Comparison of ENCODE assay signal across 23 cellular contexts in the genomic region with DNA sequence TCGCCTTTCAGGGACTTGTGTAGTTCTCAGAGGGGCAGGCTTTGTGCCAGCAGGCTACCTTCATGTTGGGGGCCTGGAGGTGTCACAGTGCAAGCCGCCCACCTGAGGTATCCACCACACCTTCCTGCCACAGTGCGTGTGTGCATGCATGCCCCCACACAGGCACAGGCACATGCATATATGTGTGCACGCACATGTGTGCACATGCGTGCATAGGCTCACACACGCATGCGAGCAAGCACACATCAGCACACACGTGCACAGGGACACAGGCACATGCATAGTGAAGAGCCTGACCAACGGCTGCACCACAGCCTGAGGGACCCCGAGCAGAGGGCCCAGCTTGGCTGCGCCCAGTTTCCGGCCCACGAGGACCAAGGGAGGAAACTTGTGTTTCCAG. TPM values are rescaled to one million over a fixed set of nuclear protein-coding genes. Genes with fewer than 3 reads are reported as not detected.
A peak's percentile ranks its signal among the peaks of the same experiment; 100 is the strongest.
DNase-seq lines count a peak whose midpoint lies in the region; ATAC-seq, FAIRE-seq and TF ChIP-seq lines count a peak whose summit lies in the region.
"Had no signal": no experiment of that assay in that cellular context is flagged by ENCODE, and none has a peak within 500 bp of the region (broad histone marks: within the 10 kb centered on the region; RNA-seq: fewer than 3 reads in every experiment).

No MANE protein-coding gene starts in this region.

- no TSS peak for BruUV-seq in HepG2 (replicated peaks; lab: Mats Ljungman, UMichigan)

- no peaks in the 10 kb centered on the region for H3K79me1 ChIP-seq in trophoblast cell (ENCODE audit: low read length)

- DNase-seq in Right ventricle myocardium inferior (ENCODE audit: missing footprints), result peak; percentile 28
- no peak for DNase-seq in heart right ventricle
- DNase-seq in chondrocyte (ENCODE audit: low spot score), result peak; percentile 76
- DNase-seq in HepG2 (ENCODE audit: low spot score), result no peak
- no peak for DNase-seq in trophoblast cell
- DNase-seq in KG1 (lab: John Stamatoyannopoulos, UW), result no peak
- DNase-seq: AML-193; Caco-2; CD4-positive, alpha-beta T cell; GM23248; HCEC 1CT; IMR-90 had no signal

- TF ChIP-seq EP300 in HepG2 (IDR thresholded peaks at IDR 0.05; ENCODE audit: low read depth in 2 of 2, low read length in 2 of 2), result no peak
- no peak for TF ChIP-seq EP300 in HepG2 (CRISPR knock-in tag; IDR thresholded peaks at IDR 0.05; ENCODE audit: borderline replicate concordance)

- no peaks in the 10 kb centered on the region for H3K9me3 Mint-ChIP-seq in chondrocyte (ENCODE audit: low read depth)
- H3K9me3 Mint-ChIP-seq: CD4-positive, alpha-beta T cell had no signal

- TF ChIP-seq POLR2A in HepG2 (IDR thresholded peaks at IDR 0.05; ENCODE audit: insufficient read depth in 1 of 2, low read depth in 2 of 2, low read length in 2 of 2), result no peak

- H2AK5ac ChIP-seq in trophoblast cell (ENCODE audit: low read length), result no peak overlapping the region

- ATAC-seq in Right ventricle myocardium inferior (no peak), heart right ventricle (no peak), HepG2 (no peak), HG03432 (IDR thresholded peaks at IDR 0.05; ENCODE audit: unreplicated experiment) (no peak)
- ATAC-seq: K562 had no signal

- no peak overlapping the region for H2AFZ ChIP-seq in HepG2 (ENCODE audit: low read length)
- no peak overlapping the region for H2AFZ ChIP-seq in trophoblast cell (ENCODE audit: insufficient read depth, low read length, poor library complexity)
- H2AFZ ChIP-seq: GM23248 had no signal

- intact Hi-C loops in Right ventricle myocardium inferior (cut with DNase I), result no loop called here
- intact Hi-C loops in heart right ventricle (cut with DNase I), result no loop called here
- intact Hi-C loops in HepG2 (cut with micrococcal nuclease; ENCODE audit: unreplicated experiment), result no loop called here

- no peak for TF ChIP-seq RAD21 in HepG2 (CRISPR knock-in tag; IDR thresholded peaks at IDR 0.05)

- no peaks in the 10 kb centered on the region for H3K79me2 ChIP-seq in HepG2 (ENCODE audit: insufficient read depth, low read length)
- H3K79me2 ChIP-seq in trophoblast cell (ENCODE audit: control insufficient read depth, insufficient read depth, low read length, poor library complexity), result no peaks in the 10 kb centered on the region

- no peaks in the 10 kb centered on the region for H3K36me3 Mint-ChIP-seq in chondrocyte (ENCODE audit: low read depth)

- H3K4me2 ChIP-seq in HepG2 (ENCODE audit: low read depth, low read length), result no peak overlapping the region
- no peak overlapping the region for H3K4me2 ChIP-seq in trophoblast cell (ENCODE audit: low read length)
- H3K4me2 ChIP-seq: A549 had no signal

- H4K20me1 ChIP-seq in HepG2 (ENCODE audit: insufficient read depth, low read length), result no peaks in the 10 kb centered on the region

- CTCF ChIA-PET in HepG2 (lab: Yijun Ruan, JAX; ENCODE audit: low intra/inter-chr PET ratio, low total read pairs), result no interaction called here

- no peak overlapping the region for H3K9ac ChIP-seq in HepG2 (ENCODE audit: insufficient read depth, low read depth, low read length)
- no peak overlapping the region for H3K9ac ChIP-seq in trophoblast cell (ENCODE audit: low read length)
- H3K9ac ChIP-seq: GM23248 had no signal

- H3K36me3 ChIP-seq in heart right ventricle, result no peaks in the 10 kb centered on the region
- no peaks in the 10 kb centered on the region for H3K36me3 ChIP-seq in HepG2 (replicated peaks in 1 of 2; ENCODE audit: control insufficient read depth in 1 of 2, insufficient read depth in 2 of 2, low read length in 2 of 2)
- no peaks in the 10 kb centered on the region for H3K36me3 ChIP-seq in trophoblast cell (ENCODE audit: control insufficient read depth in 1 of 2, insufficient read depth in 2 of 2, low read length in 2 of 2)

- H4K91ac ChIP-seq in trophoblast cell (ENCODE audit: low read depth, low read length), result no peak overlapping the region

- H3K14ac ChIP-seq in trophoblast cell (ENCODE audit: low read length), result no peak overlapping the region

- H3K23ac ChIP-seq in trophoblast cell (ENCODE audit: low read length), result peak overlapping the region; percentile 14

- no peak overlapping the region for H3K4me3 Mint-ChIP-seq in chondrocyte (ENCODE audit: unreplicated experiment)
- H3K4me3 Mint-ChIP-seq: CD4-positive, alpha-beta T cell had no signal

- H3K4me3 ChIP-seq in heart right ventricle, result no peak overlapping the region
- H3K4me3 ChIP-seq in HepG2 (replicated peaks in 1 of 3; ENCODE audit: insufficient read depth in 1 of 3, low read depth in 2 of 3, low read length in 3 of 3), result no peak overlapping the region
- peak overlapping the region; percentile 47 for H3K4me3 ChIP-seq in trophoblast cell (ENCODE audit: low read depth, low read length)
- H3K4me3 ChIP-seq: A549, GM23248, K562 had no signal

- in situ Hi-C loops in HepG2 (cut with HindIII; ENCODE audit: extremely low pct_ligation_motif_present, low pct_unique_long_range_greater_than_20kb), result no loop called here

- H3K27me3 ChIP-seq in heart right ventricle (peaks cover 0 to 33% (median 23%) of the 10 kb centered on the region in 7 donors), HepG2 (ENCODE audit: control insufficient read depth in 1 of 2, insufficient read depth in 2 of 2, low read length in 2 of 2) (peaks cover 0 to 28% of the 10 kb centered on the region in 2 experiments; a peak in 4 of 5 replicates), trophoblast cell (ENCODE audit: insufficient read depth, low read length) (peaks cover 12% of the 10 kb centered on the region)

- FAIRE-seq in HepG2 (lab: Jason Lieb, UNC), result no peak
- FAIRE-seq: A549, D721Med, G401.6, GM12891, H54, K562 had no signal

- no peak overlapping the region for H2BK5ac ChIP-seq in trophoblast cell (ENCODE audit: low read depth, low read length, poor library complexity)

- H4K8ac ChIP-seq in trophoblast cell (ENCODE audit: low read depth, low read length), result no peak overlapping the region

- no peak overlapping the region for H3K4ac ChIP-seq in trophoblast cell (ENCODE audit: low read depth, low read length)

- no peak overlapping the region for H2BK12ac ChIP-seq in trophoblast cell (ENCODE audit: low read length)

- H3K4me1 Mint-ChIP-seq in chondrocyte (ENCODE audit: low read depth), result no peaks in the 10 kb centered on the region

- H3K9me3 ChIP-seq in heart right ventricle (no peaks in the 10 kb centered on the region), HepG2 (ENCODE audit: low read length) (no peaks in the 10 kb centered on the region), trophoblast cell (ENCODE audit: insufficient read depth, low read depth, low read length) (peaks cover 2% of the 10 kb centered on the region)
- H3K9me3 ChIP-seq: A549 had no signal

- H3K18ac ChIP-seq in trophoblast cell (ENCODE audit: low read length), result no peak overlapping the region

- no peak overlapping the region for H3K27ac Mint-ChIP-seq in chondrocyte (ENCODE audit: unreplicated experiment)
- H3K27ac Mint-ChIP-seq: CD4-positive, alpha-beta T cell had no signal

- POLR2A ChIA-PET in HepG2 (lab: Yijun Ruan, JAX), result no interaction called here

- H4K12ac ChIP-seq in trophoblast cell (ENCODE audit: low read depth, low read length), result no peak overlapping the region

- H3K27ac ChIP-seq in heart right ventricle (no peak overlapping the region), HepG2 (ENCODE audit: extremely low read length, insufficient read depth, low read length) (no peak overlapping the region), trophoblast cell (ENCODE audit: low read depth, low read length) (no peak overlapping the region)
- H3K27ac ChIP-seq: 22Rv1, A549, C4-2B, GM23248 had no signal

- H2BK120ac ChIP-seq in trophoblast cell (ENCODE audit: insufficient read depth, low read length, poor library complexity), result no peak overlapping the region

- H3K4me1 ChIP-seq in heart right ventricle, result peaks cover 0 to 4% (median 0%) of the 10 kb centered on the region in 9 donors
- H3K4me1 ChIP-seq in HepG2 (ENCODE audit: insufficient read depth, low read length), result no peaks in the 10 kb centered on the region
- peaks cover 6% of the 10 kb centered on the region in 2 experiments for H3K4me1 ChIP-seq in trophoblast cell (ENCODE audit: control insufficient read depth in 1 of 2, insufficient read depth in 2 of 2, low read length in 2 of 2)
- H3K4me1 ChIP-seq: Caco-2 had no signal

- 86 to 88% methylated on average over 13 of the region's 13 CpGs for WGBS in heart right ventricle, 2 donors
- WGBS in HepG2 (ENCODE audit: low lambda C conversion rate), result 25% methylated on average over 4 of the region's 13 CpGs
- WGBS in trophoblast cell (ENCODE audit: extremely low coverage, insufficient coverage, insufficient read length), result no CpG with 5 or more reads among the region's 13 CpGs

- H3K27me3 Mint-ChIP-seq in chondrocyte (ENCODE audit: low read depth), result peaks cover 42% of the 10 kb centered on the region

- no peak for TF ChIP-seq CTCF in heart right ventricle (IDR thresholded peaks at IDR 0.05)
- no peak for TF ChIP-seq CTCF in chondrocyte (IDR thresholded peaks at IDR 0.05)
- no peak for TF ChIP-seq CTCF in HepG2 (CRISPR knock-in tag; IDR thresholded peaks at IDR 0.05)

RNA-seq across cellular contexts. Expression of a gene that starts 36.1 kb away (rescaled TPM):
- 17.6 TPM for total RNA-seq in Right ventricle myocardium inferior
- 10 to 100 TPM in 8 of 10 donors, 1 to 10 TPM in 2; 9.7 to 19.1 (median 11.7) TPM for total RNA-seq in heart right ventricle
- 10 to 100 TPM in 1 of 2 donors, 1 to 10 TPM in 1; 6.1 to 10.2 TPM for polyA plus RNA-seq in heart right ventricle
- not detected in 3 replicates for total RNA-seq in chondrocyte
- not detected in 2 replicates for total RNA-seq in HepG2 (2016; rRNA removed; fragmentation: Illumina TruSeq; extraction: Trizol)
- total RNA-seq in HepG2 (2016; cell fraction: cytosol; rRNA removed; fragmentation: Illumina TruSeq; extraction: Trizol; ENCODE audit: low read depth), result not detected in 2 replicates
- total RNA-seq in HepG2 (2016; cell fraction: insoluble cytoplasmic fraction; rRNA removed; fragmentation: Illumina TruSeq; extraction: Trizol), result not detected in 2 replicates
- total RNA-seq in HepG2 (2016; cell fraction: membrane; rRNA removed; fragmentation: Illumina TruSeq; extraction: Trizol), result not detected in 2 replicates
- total RNA-seq in HepG2 (2016; cell fraction: nucleus; rRNA removed; fragmentation: Illumina TruSeq; extraction: Trizol), result not detected in 2 replicates
- not detected in 2 replicates for polyA plus RNA-seq in HepG2 (2011; rRNA removed)
- not detected in 2 replicates for polyA plus RNA-seq in HepG2 (2011; cell fraction: cytosol; rRNA removed)
- polyA plus RNA-seq in HepG2 (2011; cell fraction: nucleus; rRNA removed), result not detected in 2 replicates
- polyA plus RNA-seq in HepG2 (2012), result not detected in 2 replicates
- not detected in 2 replicates for polyA plus RNA-seq in HepG2 (2016; cell fraction: cytosol; fragmentation: Illumina TruSeq; extraction: Trizol; ENCODE audit: low read depth)
- not detected in 2 replicates for polyA plus RNA-seq in HepG2 (2016; cell fraction: insoluble cytoplasmic fraction; fragmentation: Illumina TruSeq; extraction: Trizol; ENCODE audit: low read depth)
- not detected in 2 replicates for polyA plus RNA-seq in HepG2 (2016; cell fraction: membrane; fragmentation: Illumina TruSeq; extraction: Trizol; ENCODE audit: low read depth)
- not detected in 2 replicates for polyA plus RNA-seq in HepG2 (2016; cell fraction: nucleus; fragmentation: Illumina TruSeq; extraction: Trizol; ENCODE audit: insufficient read depth, low read depth)
- polyA minus RNA-seq in HepG2 (2011; rRNA and poly(A)+ RNA removed; ENCODE audit: low replicate concordance), result 0.09 TPM in 1 of 2 replicates, not detected in the other
- not detected in 2 replicates for polyA minus RNA-seq in HepG2 (2011; cell fraction: cytosol; rRNA and poly(A)+ RNA removed)
- polyA minus RNA-seq in HepG2 (2011; cell fraction: nucleus; rRNA and poly(A)+ RNA removed), result not detected in 2 replicates
- 25.8 and 26.3 TPM in 2 replicates for polyA plus RNA-seq in trophoblast cell (2013)
- total RNA-seq: Caco-2; CD4-positive, alpha-beta T cell; GM23248; HT-29; IMR-90; K562 had no signal
- polyA plus RNA-seq: BJ, GM23248, IMR-90, K562 had no signal

RNA-seq across cellular contexts. Expression of a gene that starts 45.4 kb away (rescaled TPM):
- total RNA-seq in Right ventricle myocardium inferior (134 TPM), heart right ventricle (100 to 1,000 TPM in 3 of 10 donors, 10 to 100 TPM in 7; 60.2 to 137 (median 84.3) TPM), chondrocyte (23.7 to 31.3 TPM (median 25.7 TPM) in 3 replicates), HepG2 (2016; rRNA removed; fragmentation: Illumina TruSeq; extraction: Trizol) (50.4 and 63.7 TPM in 2 replicates)
- polyA plus RNA-seq in heart right ventricle (100 to 1,000 TPM; 187 to 198 TPM), HepG2 (2011; rRNA removed) (22.2 and 23.7 TPM in 2 replicates)
- total RNA-seq in HepG2 (2016; cell fraction: cytosol; rRNA removed; fragmentation: Illumina TruSeq; extraction: Trizol; ENCODE audit: low read depth), result 15.2 and 15.4 TPM in 2 replicates
- total RNA-seq in HepG2 (2016; cell fraction: insoluble cytoplasmic fraction; rRNA removed; fragmentation: Illumina TruSeq; extraction: Trizol), result 53.0 and 63.5 TPM in 2 replicates
- total RNA-seq in HepG2 (2016; cell fraction: membrane; rRNA removed; fragmentation: Illumina TruSeq; extraction: Trizol), result 25.8 and 27.4 TPM in 2 replicates
- total RNA-seq in HepG2 (2016; cell fraction: nucleus; rRNA removed; fragmentation: Illumina TruSeq; extraction: Trizol), result 17.5 and 20.2 TPM in 2 replicates
- polyA plus RNA-seq in HepG2 (2011; cell fraction: cytosol; rRNA removed), result 72.6 and 97.8 TPM in 2 replicates
- polyA plus RNA-seq in HepG2 (2011; cell fraction: nucleus; rRNA removed), result 21.7 and 33.4 TPM in 2 replicates
- polyA plus RNA-seq in HepG2 (2012), result 46.4 and 50.3 TPM in 2 replicates
- 27.6 and 35.6 TPM in 2 replicates for polyA plus RNA-seq in HepG2 (2016; cell fraction: cytosol; fragmentation: Illumina TruSeq; extraction: Trizol; ENCODE audit: low read depth)
- 110 and 131 TPM in 2 replicates for polyA plus RNA-seq in HepG2 (2016; cell fraction: insoluble cytoplasmic fraction; fragmentation: Illumina TruSeq; extraction: Trizol; ENCODE audit: low read depth)
- polyA plus RNA-seq in HepG2 (2016; cell fraction: membrane; fragmentation: Illumina TruSeq; extraction: Trizol; ENCODE audit: low read depth), result 36.7 and 40.8 TPM in 2 replicates
- polyA plus RNA-seq in HepG2 (2016; cell fraction: nucleus; fragmentation: Illumina TruSeq; extraction: Trizol; ENCODE audit: insufficient read depth, low read depth), result 54.4 and 56.6 TPM in 2 replicates
- polyA minus RNA-seq in HepG2 (2011; rRNA and poly(A)+ RNA removed; ENCODE audit: low replicate concordance), result 9.7 and 41.7 TPM in 2 replicates
- polyA minus RNA-seq in HepG2 (2011; cell fraction: cytosol; rRNA and poly(A)+ RNA removed), result 11.4 and 22.6 TPM in 2 replicates
- 8.5 and 11.5 TPM in 2 replicates for polyA minus RNA-seq in HepG2 (2011; cell fraction: nucleus; rRNA and poly(A)+ RNA removed)
- 83.0 and 83.7 TPM in 2 replicates for polyA plus RNA-seq in trophoblast cell (2013)

RNA-seq across cellular contexts. Expression of a gene that starts 46.9 kb away (rescaled TPM):
- 62.3 TPM for total RNA-seq in Right ventricle myocardium inferior
- total RNA-seq in heart right ventricle, result 10 to 100 TPM; 43.4 to 76.9 (median 49.8) TPM
- 100 to 1,000 TPM in 1 of 2 donors, 10 to 100 TPM in 1; 45.5 to 126 TPM for polyA plus RNA-seq in heart right ventricle
- total RNA-seq in chondrocyte, result 37.4 to 50.8 TPM (median 48.3 TPM) in 3 replicates
- total RNA-seq in HepG2 (2016; rRNA removed; fragmentation: Illumina TruSeq; extraction: Trizol), result 113 and 135 TPM in 2 replicates
- total RNA-seq in HepG2 (2016; cell fraction: cytosol; rRNA removed; fragmentation: Illumina TruSeq; extraction: Trizol; ENCODE audit: low read depth), result 108 and 113 TPM in 2 replicates
- total RNA-seq in HepG2 (2016; cell fraction: insoluble cytoplasmic fraction; rRNA removed; fragmentation: Illumina TruSeq; extraction: Trizol), result 108 and 154 TPM in 2 replicates
- total RNA-seq in HepG2 (2016; cell fraction: membrane; rRNA removed; fragmentation: Illumina TruSeq; extraction: Trizol), result 76.0 and 81.1 TPM in 2 replicates
- total RNA-seq in HepG2 (2016; cell fraction: nucleus; rRNA removed; fragmentation: Illumina TruSeq; extraction: Trizol), result 37.1 and 47.0 TPM in 2 replicates
- 70.5 and 71.3 TPM in 2 replicates for polyA plus RNA-seq in HepG2 (2011; rRNA removed)
- 65.9 and 74.3 TPM in 2 replicates for polyA plus RNA-seq in HepG2 (2011; cell fraction: cytosol; rRNA removed)
- 25.2 and 29.0 TPM in 2 replicates for polyA plus RNA-seq in HepG2 (2011; cell fraction: nucleus; rRNA removed)
- 59.1 and 65.6 TPM in 2 replicates for polyA plus RNA-seq in HepG2 (2012)
- 88.2 and 98.8 TPM in 2 replicates for polyA plus RNA-seq in HepG2 (2016; cell fraction: cytosol; fragmentation: Illumina TruSeq; extraction: Trizol; ENCODE audit: low read depth)
- polyA plus RNA-seq in HepG2 (2016; cell fraction: insoluble cytoplasmic fraction; fragmentation: Illumina TruSeq; extraction: Trizol; ENCODE audit: low read depth), result 150 and 160 TPM in 2 replicates
- polyA plus RNA-seq in HepG2 (2016; cell fraction: membrane; fragmentation: Illumina TruSeq; extraction: Trizol; ENCODE audit: low read depth), result 60.1 and 66.8 TPM in 2 replicates
- 65.9 and 77.9 TPM in 2 replicates for polyA plus RNA-seq in HepG2 (2016; cell fraction: nucleus; fragmentation: Illumina TruSeq; extraction: Trizol; ENCODE audit: insufficient read depth, low read depth)
- polyA minus RNA-seq in HepG2 (2011; rRNA and poly(A)+ RNA removed; ENCODE audit: low replicate concordance), result 30.3 and 163 TPM in 2 replicates
- 21.5 and 22.2 TPM in 2 replicates for polyA minus RNA-seq in HepG2 (2011; cell fraction: cytosol; rRNA and poly(A)+ RNA removed)
- 21.4 and 25.5 TPM in 2 replicates for polyA minus RNA-seq in HepG2 (2011; cell fraction: nucleus; rRNA and poly(A)+ RNA removed)
- 70.1 and 72.5 TPM in 2 replicates for polyA plus RNA-seq in trophoblast cell (2013)

Comparison
In these comparisons a context has a peak if more than half of its experiments do, and no peak if none do; other contexts are left out.
1. DNase-seq: peak in Right ventricle myocardium inferior (single experiment) and chondrocyte (single experiment); none in heart right ventricle (0 of 2), HepG2 (single experiment), trophoblast cell (0 of 2) and KG1 (single experiment).
2. RNA of a gene that starts 36.1 kb away (total RNA-seq): 17.6 TPM in Right ventricle myocardium inferior (single experiment) and 9.7 to 19.1 TPM in heart right ventricle; not detected in chondrocyte and not detected in HepG2; every median in the first group is over 10 times any median in the second.